ENCODE assay signal across 1 cellular context in genomic region chr12:52248541-52249035, GRCh38.
TF ChIP-seq lines count a peak whose summit lies in the region.

No MANE protein-coding gene starts in this region.

TF ChIP-seq in IMR-90, 13 proteins besides CTCF, POLR2A, EP300 and RAD21:
- TF ChIP-seq NFE2L2 (IDR thresholded peaks at IDR 0.05; ENCODE audit: low read depth, low read length): no peak
- TF ChIP-seq FOS (IDR thresholded peaks at IDR 0.05; ENCODE audit: low read depth, low read length): no peak
- no peak for TF ChIP-seq SMC3 (IDR thresholded peaks at IDR 0.05; ENCODE audit: low read depth, low read length)
- no peak for TF ChIP-seq MXI1 (IDR thresholded peaks at IDR 0.05; ENCODE audit: borderline replicate concordance, low read depth, low read length)
- TF ChIP-seq RFX5 (IDR thresholded peaks at IDR 0.05; ENCODE audit: low read depth, low read length): no peak
- TF ChIP-seq MAZ (IDR thresholded peaks at IDR 0.05; ENCODE audit: borderline replicate concordance, low read depth, low read length): no peak
- no peak for TF ChIP-seq MAFK (IDR thresholded peaks at IDR 0.05; ENCODE audit: low read depth, low read length)
- no peak for TF ChIP-seq CEBPB (IDR thresholded peaks at IDR 0.05; ENCODE audit: low read depth, low read length)
- TF ChIP-seq BHLHE40 (IDR thresholded peaks at IDR 0.05; ENCODE audit: low read depth, low read length): no peak
- no peak for TF ChIP-seq RCOR1 (IDR thresholded peaks at IDR 0.05; ENCODE audit: insufficient replicate concordance, low read length)
- TF ChIP-seq USF2 (IDR thresholded peaks at IDR 0.05; ENCODE audit: low read depth, low read length): no peak
- TF ChIP-seq ELK1 (IDR thresholded peaks at IDR 0.05; ENCODE audit: borderline replicate concordance, low read depth, low read length): no peak
TF ChIP-seq in IMR-90: peak in this region for 0.
